Comparison of ENCODE assay signal across 24 cellular contexts in genomic region chr3:23587513-23587912, GRCh38.
DNase-seq lines count a peak whose midpoint lies in the region; ATAC-seq, FAIRE-seq and TF ChIP-seq lines count a peak whose summit lies in the region.
"Had no signal": no experiment of that assay in that cellular context is flagged by ENCODE, and none has a peak within 500 bp of the region (broad histone marks: within the 10 kb centered on the region; RNA-seq: fewer than 3 reads in every experiment).

No MANE protein-coding gene starts in this region.

- no peak for TF ChIP-seq RAD21 in SK-N-SH (IDR thresholded peaks at IDR 0.05; ENCODE audit: low read length)
- TF ChIP-seq RAD21 in K562 (CRISPR knock-in tag; conservative IDR thresholded peaks at IDR 0.05 in 1 of 2, IDR thresholded peaks at IDR 0.05 in 1 of 2): no peak

- H3K9me2 ChIP-seq in SK-N-SH: no peaks in the 10 kb centered on the region

- H3K4me1 ChIP-seq in SK-N-SH (ENCODE audit: control insufficient read depth in 1 of 2, insufficient read depth in 2 of 2, low read depth in 1 of 2, low read length in 1 of 2) (peaks cover 0 to 17% of the 10 kb centered on the region in 2 experiments; a peak in 2 of 4 replicates), K562 (replicated peaks in 1 of 2; ENCODE audit: control insufficient read depth in 2 of 2, insufficient read depth in 2 of 2, low read length in 2 of 2) (no peaks in the 10 kb centered on the region), subcutaneous abdominal adipose tissue (ENCODE audit: control insufficient read depth in 5 of 5, insufficient read depth in 5 of 5, low read length in 5 of 5) (peaks cover 0 to 17% (median 5%) of the 10 kb centered on the region in 5 donors), adrenal gland (replicated peaks in 1 of 2) (no peaks in the 10 kb centered on the region)
- H3K4me1 ChIP-seq: A549 had no signal

- TF ChIP-seq POLR2A in K562 (conservative IDR thresholded peaks at IDR 0.05): no peak
- TF ChIP-seq POLR2A in adrenal gland (IDR thresholded peaks at IDR 0.05): no peak

- H3K9me3 ChIP-seq in SK-N-SH (no peaks in the 10 kb centered on the region), K562 (replicated peaks; ENCODE audit: control insufficient read depth, insufficient read depth, low read depth, low read length) (no peaks in the 10 kb centered on the region), subcutaneous abdominal adipose tissue (ENCODE audit: control insufficient read depth in 5 of 5, low read length in 5 of 5) (peaks cover 0 to 5% (median 0%) of the 10 kb centered on the region in 5 donors), adrenal gland (replicated peaks in 1 of 3) (no peaks in the 10 kb centered on the region)
- H3K9me3 ChIP-seq: A549 had no signal

- H3K79me2 ChIP-seq in SK-N-SH (ENCODE audit: insufficient read depth): no peaks in the 10 kb centered on the region
- H3K79me2 ChIP-seq in K562 (ENCODE audit: control insufficient read depth, insufficient read depth, low read length): no peaks in the 10 kb centered on the region

- H4K20me1 ChIP-seq in SK-N-SH (ENCODE audit: insufficient read depth): no peaks in the 10 kb centered on the region
- no peaks in the 10 kb centered on the region for H4K20me1 ChIP-seq in K562 (replicated peaks; ENCODE audit: control insufficient read depth, insufficient read depth, low read length)

- H3K9ac ChIP-seq in SK-N-SH (no peak overlapping the region), K562 (ENCODE audit: insufficient read depth in 1 of 2, low read depth in 2 of 2, low read length in 2 of 2) (no peak overlapping the region), subcutaneous abdominal adipose tissue (ENCODE audit: low read length in 5 of 5) (no peak overlapping the region)
- H3K9ac ChIP-seq: BLaER1 treated with 17β-estradiol and CSF1 and Interleukin-3, amounts not matched to agents 10 nM and 100 nM had no signal

- no peak for FAIRE-seq in K562 (lab: Jason Lieb, UNC)
- FAIRE-seq: A549, GM12891 had no signal

- no peaks in the 10 kb centered on the region for H3F3A ChIP-seq in SK-N-SH (replicated peaks; ENCODE audit: insufficient read depth)

- WGBS in SK-N-SH (ENCODE audit: low lambda C conversion rate): 78% methylated on average over 3 of the region's 3 CpGs
- WGBS in K562 (ENCODE audit: insufficient coverage, low coverage, missing lambda C conversion rate): 2% methylated on average over 3 of the region's 3 CpGs
- 88 to 92% (median 90%) methylated on average over 3 of the region's 3 CpGs for WGBS in adrenal gland, 4 donors

- peak; percentile 44; the same call in 2 of the 3 replicates for ATAC-seq in SK-N-SH treated with all-trans-retinoic acid at 6 μM for 48 hours
- ATAC-seq in K562: no peak
- ATAC-seq: A549; CD8-positive, alpha-beta T cell had no signal

- CTCF ChIA-PET in SK-N-SH (lab: Yijun Ruan, JAX): no interaction called here
- CTCF ChIA-PET in K562 (lab: Yijun Ruan, JAX; ENCODE audit: low intra/inter-chr PET ratio): no interaction called here

- in situ Hi-C loops in K562 (cut with MboI): no loop called here

- no peaks in the 10 kb centered on the region for H3K36me3 ChIP-seq in SK-N-SH (replicated peaks in 1 of 2; ENCODE audit: control insufficient read depth in 1 of 2, insufficient read depth in 2 of 2, low read length in 1 of 2)
- H3K36me3 ChIP-seq in K562 (ENCODE audit: control insufficient read depth, insufficient read depth, low read length): no peaks in the 10 kb centered on the region
- H3K36me3 ChIP-seq in subcutaneous abdominal adipose tissue (ENCODE audit: control insufficient read depth in 5 of 5, insufficient read depth in 5 of 5, low read length in 5 of 5): peaks cover 0 to 7% (median 0%) of the 10 kb centered on the region in 5 donors
- H3K36me3 ChIP-seq in adrenal gland (replicated peaks in 1 of 2): no peaks in the 10 kb centered on the region

- H2AFZ ChIP-seq in SK-N-SH (ENCODE audit: low read depth): no peak overlapping the region
- H2AFZ ChIP-seq in K562 (ENCODE audit: low read depth, low read length): no peak overlapping the region

- H3K27me3 ChIP-seq in SK-N-SH (ENCODE audit: insufficient read depth) (no peaks in the 10 kb centered on the region), K562 (ENCODE audit: control insufficient read depth in 2 of 2, insufficient read depth in 2 of 2, low read length in 2 of 2) (no peaks in the 10 kb centered on the region), subcutaneous abdominal adipose tissue (ENCODE audit: control insufficient read depth in 5 of 5, insufficient read depth in 4 of 5, low read length in 5 of 5) (no peaks in the 10 kb centered on the region), adrenal gland (no peaks in the 10 kb centered on the region)
- H3K27me3 ChIP-seq: BLaER1 treated with 17β-estradiol and CSF1 and Interleukin-3, amounts not matched to agents 10 nM and 100 nM had no signal

- no peak overlapping the region for H3K4me2 ChIP-seq in SK-N-SH
- H3K4me2 ChIP-seq in K562 (ENCODE audit: insufficient read depth, low read length): no peak overlapping the region
- H3K4me2 ChIP-seq: A549; BLaER1 treated with 17β-estradiol and CSF1 and Interleukin-3, amounts not matched to agents 10 nM and 100 nM had no signal

- no peaks in the 10 kb centered on the region for H3K9me1 ChIP-seq in K562 (ENCODE audit: control insufficient read depth, insufficient read depth, low read length)

- intact Hi-C loops in K562 (cut with micrococcal nuclease) (no loop called here), adrenal gland (cut with DNase I) (no loop called here)

- POLR2A ChIA-PET in SK-N-SH (lab: Yijun Ruan, JAX): no interaction called here
- POLR2A ChIA-PET in K562 (lab: Yijun Ruan, JAX): interaction anchor here (0.8 kb wide), 1 partner anchor 15 kb away, joined by 3 read pairs; no protein-coding TSS in a partner anchor

- DNase-seq in SK-N-SH (no peak), K562 (ENCODE audit: extremely low read depth in 1 of 4, low spot score in 3 of 4) (no peak), retinal pigment epithelial cell (ENCODE audit: low read depth) (peak; percentile 39), NCI-H2227 (lab: John Stamatoyannopoulos, UW; ENCODE audit: unreplicated experiment) (no peak), adrenal gland (no peak), NCI-H69 (lab: John Stamatoyannopoulos, UW) (no peak)
- DNase-seq: AML-193; CD4-positive, alpha-beta T cell; CD8-positive, alpha-beta T cell; COR-L47; DMS 273 treated with DMSO at 0.1 percent for 48 hours; DMS153; DMS53; DMS79; DND-41; EL; GF-D8 had no signal

- TF ChIP-seq CTCF in SK-N-SH (IDR thresholded peaks at IDR 0.05): no peak
- no peak for TF ChIP-seq CTCF in K562 (IDR thresholded peaks at IDR 0.05 in 2 of 3, conservative IDR thresholded peaks at IDR 0.05 in 1 of 3; ENCODE audit: insufficient read depth in 2 of 3, low read depth in 1 of 3, low read length in 3 of 3)
- TF ChIP-seq CTCF in retinal pigment epithelial cell (conservative IDR thresholded peaks at IDR 0.05; ENCODE audit: low read depth, low read length): no peak
- TF ChIP-seq CTCF in adrenal gland (IDR thresholded peaks at IDR 0.05): no peak

- no peak overlapping the region for H3K27ac ChIP-seq in SK-N-SH (ENCODE audit: low read depth in 2 of 2, low read length in 1 of 2)
- no peak overlapping the region for H3K27ac ChIP-seq in K562 (ENCODE audit: extremely low read depth, low read depth, low read length)
- peak overlapping the region; percentile 43 for H3K27ac ChIP-seq in subcutaneous abdominal adipose tissue (ENCODE audit: low read depth, low read length)
- H3K27ac ChIP-seq in adrenal gland: no peak overlapping the region
- H3K27ac ChIP-seq: 22Rv1; A549; BLaER1 treated with 17β-estradiol and CSF1 and Interleukin-3, amounts not matched to agents 10 nM and 100 nM; C4-2B had no signal

- no peak for TF ChIP-seq EP300 in SK-N-SH (IDR thresholded peaks at IDR 0.05; ENCODE audit: borderline replicate concordance in 1 of 2, low read depth in 1 of 2, low read length in 1 of 2)
- TF ChIP-seq EP300 in K562 (IDR thresholded peaks at IDR 0.05; ENCODE audit: low read length): no peak

- no TSS peak for BruUV-seq in K562 (replicated peaks; lab: Mats Ljungman, UMichigan)

- H3K4me3 ChIP-seq in SK-N-SH (ENCODE audit: low read depth in 2 of 2, low read length in 1 of 2) (no peak overlapping the region), K562 (no peak overlapping the region), retinal pigment epithelial cell (ENCODE audit: low read length) (no peak overlapping the region), subcutaneous abdominal adipose tissue (ENCODE audit: low read depth in 1 of 5, low read length in 5 of 5) (no peak overlapping the region), adrenal gland (no peak overlapping the region)
- H3K4me3 ChIP-seq: A549; BLaER1 treated with 17β-estradiol and CSF1 and Interleukin-3, amounts not matched to agents 10 nM and 100 nM had no signal

TF ChIP-seq in SK-N-SH treated with all-trans-retinoic acid at 6 μM for 48 hours, 23 proteins besides CTCF, POLR2A, EP300 and RAD21 (continues in another document):
- TF ChIP-seq TCF4 (CRISPR knock-in tag; IDR thresholded peaks at IDR 0.05; ENCODE audit: borderline replicate concordance): no peak
- TF ChIP-seq PPARA (CRISPR knock-in tag; IDR thresholded peaks at IDR 0.05; ENCODE audit: borderline replicate concordance): no peak
- no peak for TF ChIP-seq ESRRG (CRISPR knock-in tag; IDR thresholded peaks at IDR 0.05)

TF ChIP-seq in SK-N-SH, 30 proteins besides CTCF, POLR2A, EP300 and RAD21 (continues in another document):
- TF ChIP-seq TCF12 (IDR thresholded peaks at IDR 0.05) (no peak), GABPA (IDR thresholded peaks at IDR 0.05; ENCODE audit: low read depth) (no peak), IRF3 (IDR thresholded peaks at IDR 0.05; ENCODE audit: low read depth, low read length) (no peak)

TF ChIP-seq in K562, 482 proteins besides CTCF, POLR2A, EP300 and RAD21:
- TF ChIP-seq ZSCAN32 (CRISPR knock-in tag; IDR thresholded peaks at IDR 0.05) (no peak), NFIC (IDR thresholded peaks at IDR 0.05) (peak; percentile 50; the same call in 1 of the 2 replicates), E2F1 (CRISPR knock-in tag; IDR thresholded peaks at IDR 0.05) (no peak), NFIX (CRISPR knock-in tag; IDR thresholded peaks at IDR 0.05; ENCODE audit: low read depth) (0 out of 2 replicates have a peak, but pooled peaks have one; percentile 24)
